16 cellular contexts compared by ENCODE assay signal in the genomic region with DNA sequence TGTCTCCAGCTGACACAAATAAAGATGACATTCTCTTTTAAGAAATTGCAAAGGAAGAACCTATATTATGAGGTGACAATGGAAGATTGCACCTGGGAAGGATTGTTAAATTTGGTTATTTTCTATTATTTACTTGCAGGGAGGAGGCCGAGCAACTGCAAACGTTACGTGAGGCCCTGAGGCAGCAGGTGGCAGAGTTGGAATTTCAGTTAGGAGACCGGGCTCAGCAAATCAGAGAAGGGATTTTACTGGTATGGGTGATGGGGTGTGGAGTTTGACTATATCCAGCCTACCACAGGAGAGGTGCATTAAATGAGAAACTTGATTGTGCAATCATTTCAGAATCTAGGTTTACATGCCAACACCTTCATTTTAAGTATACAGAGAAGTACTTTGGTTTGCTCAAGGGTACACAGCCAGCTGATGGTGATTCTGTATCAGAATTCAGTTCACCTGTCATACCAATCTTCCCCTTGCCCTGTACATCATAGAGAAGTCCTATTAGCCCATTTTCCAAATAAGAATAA. TPM values are rescaled to one million over a fixed set of nuclear protein-coding genes. Genes with fewer than 3 reads are reported as not detected.
A peak's percentile ranks its signal among the peaks of the same experiment; 100 is the strongest.
DNase-seq lines count a peak whose midpoint lies in the region; ATAC-seq and TF ChIP-seq lines count a peak whose summit lies in the region.
"Had no signal": no experiment of that assay in that cellular context is flagged by ENCODE, and none has a peak within 500 bp of the region (broad histone marks: within the 10 kb centered on the region; RNA-seq: fewer than 3 reads in every experiment).

No MANE protein-coding gene starts in this region.

- H3K36me3 ChIP-seq in endodermal cell (ENCODE audit: control insufficient read depth, insufficient read depth, low read length) (no peaks in the 10 kb centered on the region), mesendoderm (ENCODE audit: control insufficient read depth, insufficient read depth, low read length) (no peaks in the 10 kb centered on the region)

- no peak overlapping the region for H2BK120ac ChIP-seq in mesendoderm (ENCODE audit: low read depth, low read length)

- H3K4me1 ChIP-seq in endodermal cell (ENCODE audit: control insufficient read depth, insufficient read depth, low read length) = peaks cover 10% of the 10 kb centered on the region
- H3K4me1 ChIP-seq in mesendoderm (ENCODE audit: control insufficient read depth, low read depth, low read length) = peaks cover 6% of the 10 kb centered on the region
- H3K4me1 ChIP-seq: Caco-2 had no signal

- H3K27me3 ChIP-seq in endodermal cell (ENCODE audit: control insufficient read depth, insufficient read depth, low read length, poor library complexity, severe bottlenecking) (no peaks in the 10 kb centered on the region), mesendoderm (ENCODE audit: insufficient read depth, low read length, poor library complexity) (no peaks in the 10 kb centered on the region)

- no peak overlapping the region for H3K4me3 Mint-ChIP-seq in endodermal cell
- H3K4me3 Mint-ChIP-seq: CD14-positive monocyte; CD8-positive, alpha-beta T cell had no signal

- TF ChIP-seq CTCF in endodermal cell (conservative IDR thresholded peaks at IDR 0.05) = peak; percentile 20

- H3K9ac ChIP-seq in endodermal cell (ENCODE audit: extremely low read depth, low read length, poor library complexity, severe bottlenecking) (no peak overlapping the region), mesendoderm (ENCODE audit: low read length) (no peak overlapping the region)

- no peak overlapping the region for H3K23ac ChIP-seq in mesendoderm (ENCODE audit: low read length)

- H3K27ac ChIP-seq in endodermal cell (ENCODE audit: low read depth, low read length) = no peak overlapping the region
- H3K27ac ChIP-seq in mesendoderm (ENCODE audit: low read depth, low read length) = no peak overlapping the region
- H3K27ac ChIP-seq: 22Rv1 had no signal

- H3K27me3 Mint-ChIP-seq in endodermal cell (ENCODE audit: insufficient read depth) = peaks cover 1% of the 10 kb centered on the region

- no peak overlapping the region for H3K18ac ChIP-seq in mesendoderm (ENCODE audit: low read length)

- no peak overlapping the region for H4K5ac ChIP-seq in mesendoderm (ENCODE audit: low read length)

- no peak overlapping the region for H4K8ac ChIP-seq in mesendoderm (ENCODE audit: low read depth, low read length)

- H3K4me3 ChIP-seq in endodermal cell (ENCODE audit: low read length) (no peak overlapping the region), mesendoderm (ENCODE audit: low read length) (no peak overlapping the region)

- no peak overlapping the region for H3K4me2 ChIP-seq in mesendoderm (ENCODE audit: low read length)

- H3K79me2 ChIP-seq in mesendoderm (ENCODE audit: control insufficient read depth, insufficient read depth, low read length) = no peaks in the 10 kb centered on the region

- no peak overlapping the region for H2BK5ac ChIP-seq in mesendoderm (ENCODE audit: low read length)

- no peak overlapping the region for H3K56ac ChIP-seq in mesendoderm (ENCODE audit: low read length)

- intact Hi-C loops in Right ventricle myocardium superior (cut with DNase I) = loop anchor here (10.0 kb wide), 1 partner anchor 83 kb away; no protein-coding TSS in a partner anchor

- 56% methylated on average over 4 of the region's 4 CpGs; no CpG with 5 or more reads in 1 of the 2 experiments for WGBS in endodermal cell (ENCODE audit: insufficient coverage in 1 of 2, insufficient read length in 1 of 2), 2 experiments
- no CpG with 5 or more reads among the region's 4 CpGs for WGBS in mesendoderm (ENCODE audit: extremely low coverage, insufficient coverage, low lambda C conversion rate)

- no peak overlapping the region for H2BK15ac ChIP-seq in mesendoderm (replicated peaks; ENCODE audit: low read depth)

- peak; percentile 29 for DNase-seq in DMS 273 (lab: John Stamatoyannopoulos, UW; ENCODE audit: unreplicated experiment)
- no peak for DNase-seq in DMS 273 treated with DMSO at 0.1 percent for 48 hours (lab: John Stamatoyannopoulos, UW)
- peak; percentile 37 for DNase-seq in NCI-H69 (lab: John Stamatoyannopoulos, UW)
- no peak for DNase-seq in endodermal cell
- peak; percentile 16 for DNase-seq in mesendoderm
- no peak for DNase-seq in T-helper 9 cell
- no peak for DNase-seq in Right ventricle myocardium superior
- DNase-seq: Caco-2; CD8-positive, alpha-beta T cell had no signal

- H3K79me1 ChIP-seq in mesendoderm (ENCODE audit: low read length) = no peaks in the 10 kb centered on the region

- peaks cover 6% of the 10 kb centered on the region for H3K36me3 Mint-ChIP-seq in endodermal cell (ENCODE audit: low read depth)
- H3K36me3 Mint-ChIP-seq: CD14-positive monocyte; CD8-positive, alpha-beta T cell had no signal

- H3K4ac ChIP-seq in mesendoderm (ENCODE audit: low read depth, low read length) = no peak overlapping the region

- ATAC-seq in HG02938 (IDR thresholded peaks at IDR 0.05; ENCODE audit: unreplicated experiment) = no peak
- ATAC-seq in Right ventricle myocardium superior (ENCODE audit: poor library complexity) = no peak
- ATAC-seq: CD8-positive, alpha-beta T cell had no signal

- H3K9me3 ChIP-seq in endodermal cell (ENCODE audit: control insufficient read depth, low read length) = no peaks in the 10 kb centered on the region
- H3K9me3 ChIP-seq: Caco-2 had no signal

- H3K4me1 Mint-ChIP-seq in endodermal cell = peaks cover 26% of the 10 kb centered on the region

- no peak overlapping the region for H2AK5ac ChIP-seq in mesendoderm (ENCODE audit: low read length)

- H3K9me3 Mint-ChIP-seq in endodermal cell = no peaks in the 10 kb centered on the region

- no peak overlapping the region for H3K27ac Mint-ChIP-seq in endodermal cell
- H3K27ac Mint-ChIP-seq: CD8-positive, alpha-beta T cell had no signal

RNA-seq across cellular contexts. Expression of a gene that starts 35.2 kb away (rescaled TPM):
- under 1 TPM in 1 of 2 donors, not detected in 1; 0.44 TPM for total RNA-seq in endodermal cell
- 5.3 TPM for polyA plus RNA-seq in endodermal cell (2013, experiment 1 of 2)
- 3.6 TPM for polyA plus RNA-seq in endodermal cell (2013, experiment 2 of 2)
- polyA plus RNA-seq in mesendoderm (2013, experiment 1 of 2) = 1.9 TPM
- 1.6 TPM for polyA plus RNA-seq in mesendoderm (2013, experiment 2 of 2)
- total RNA-seq in Right ventricle myocardium superior = not detected
- total RNA-seq: A673; Caco-2; CD8-positive, alpha-beta T cell; Daoy; HT1080 had no signal
- polyA plus RNA-seq: BJ had no signal

Comparison
In these comparisons a context has a peak if more than half of its experiments do, and no peak if none do; other contexts are left out.
1. DNase-seq: peak in DMS 273 (single experiment), NCI-H69 (single experiment) and mesendoderm (single experiment); none in DMS 273 treated with DMSO at 0.1 percent for 48 hours (single experiment), endodermal cell (single experiment), T-helper 9 cell (single experiment) and Right ventricle myocardium superior (single experiment).